ENCODE assay signal across 1 cellular context in genomic region chr18:79458131-79458838, GRCh38.
TF ChIP-seq lines count a peak whose summit lies in the region.

No MANE protein-coding gene starts in this region.

TF ChIP-seq in GM23338, 12 proteins besides CTCF, POLR2A, EP300 and RAD21 (continued from another document):
- no peak for TF ChIP-seq ZNF462 (CRISPR knock-in tag; IDR thresholded peaks at IDR 0.05)
- TF ChIP-seq EZH2 (IDR thresholded peaks at IDR 0.05; ENCODE audit: low read depth, unreplicated experiment), result no peak
- TF ChIP-seq EZH2phosphoT487 (IDR thresholded peaks at IDR 0.05; ENCODE audit: unreplicated experiment), result no peak
- TF ChIP-seq ZNF114 (CRISPR knock-in tag; IDR thresholded peaks at IDR 0.05), result no peak
- TF ChIP-seq STAT1 (IDR thresholded peaks at IDR 0.05; ENCODE audit: unreplicated experiment), result no peak
- TF ChIP-seq ZNF331 (CRISPR knock-in tag; IDR thresholded peaks at IDR 0.05; ENCODE audit: low read depth), result no peak
- no peak for TF ChIP-seq CREB1 (CRISPR knock-in tag; IDR thresholded peaks at IDR 0.05; ENCODE audit: low read depth)
- TF ChIP-seq POLR2AphosphoS5 (IDR thresholded peaks at IDR 0.05; ENCODE audit: low read depth), result no peak
